Comparison of ENCODE assay signal across 15 cellular contexts in the genomic region with DNA sequence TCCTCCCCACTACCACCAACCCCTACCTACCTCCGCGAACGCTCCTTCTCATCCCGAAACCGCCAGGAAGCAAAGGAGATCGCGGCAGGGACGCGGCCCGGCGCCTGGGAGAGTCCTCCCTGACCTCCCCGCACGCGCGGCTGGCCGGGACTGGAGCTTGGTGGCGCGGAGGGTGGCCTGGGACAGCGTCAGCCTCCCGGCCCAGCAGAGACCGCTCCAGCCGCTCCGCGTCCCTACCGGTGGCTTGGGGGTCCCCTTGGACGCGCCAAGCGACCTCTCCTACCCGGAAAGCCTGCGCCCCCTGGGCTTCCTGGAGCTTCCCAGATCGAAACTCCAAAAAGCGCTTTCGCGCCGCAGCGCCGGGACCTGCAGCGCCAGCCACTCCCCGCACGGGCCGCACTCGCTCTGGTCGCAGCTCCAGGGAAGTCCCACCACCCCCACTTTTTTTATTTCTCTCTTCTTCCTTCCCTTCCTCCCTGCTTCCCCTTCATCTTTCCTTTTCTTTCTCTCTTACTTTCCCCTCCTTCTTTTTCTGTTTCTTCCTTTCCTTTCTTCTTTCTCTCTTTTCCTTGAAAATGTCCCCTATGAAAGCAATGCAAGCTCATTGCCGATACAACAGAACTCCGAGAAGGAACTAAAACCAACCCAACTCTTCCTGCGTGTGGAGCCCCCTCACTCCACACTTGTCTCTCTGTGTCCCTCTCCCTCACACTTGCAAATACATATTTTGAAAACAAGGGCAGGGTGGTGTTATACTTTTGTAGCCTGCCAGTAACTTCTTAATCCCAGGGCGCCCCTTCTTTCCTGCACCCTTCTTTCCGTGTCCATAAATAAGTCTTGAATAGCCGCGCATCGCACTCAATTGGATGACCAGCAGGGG. TPM values are rescaled to one million over a fixed set of nuclear protein-coding genes. Genes with fewer than 3 reads are reported as not detected.
DNase-seq lines count a peak whose midpoint lies in the region; ATAC-seq, FAIRE-seq and TF ChIP-seq lines count a peak whose summit lies in the region.
"Had no signal": no experiment of that assay in that cellular context is flagged by ENCODE, and none has a peak within 500 bp of the region (broad histone marks: within the 10 kb centered on the region; RNA-seq: fewer than 3 reads in every experiment).

No MANE protein-coding gene starts in this region.

- no peak overlapping the region for H4K5ac ChIP-seq in H1 (ENCODE audit: insufficient read length, low read depth, low read length)

- H2AK5ac ChIP-seq in H1 (ENCODE audit: low read depth, low read length): no peak overlapping the region

- peaks cover 6% of the 10 kb centered on the region for H3K36me3 Mint-ChIP-seq in MCF 10A (ENCODE audit: insufficient read depth, unreplicated experiment)

- CTCF ChIA-PET in MCF 10A (lab: Yijun Ruan, JAX) (interaction anchor here (0.5 to 0.9 kb wide), 3 partner anchors 39 to 563 kb away, joined by 3 to 4 read pairs (median 3); no protein-coding TSS in a partner anchor), H1 (lab: Charles Lee; ENCODE audit: partially characterized antibody) (interaction anchor here (0.6 to 1.8 kb wide), 10 partner anchors 13 to 982 kb away, joined by 3 to 9 read pairs (median 3); no protein-coding TSS in a partner anchor)

- H3K23ac ChIP-seq in H1 (ENCODE audit: insufficient read length): no peak overlapping the region

- H3K27me3 Mint-ChIP-seq in MCF 10A (ENCODE audit: insufficient read depth, unreplicated experiment): peaks cover 75% of the 10 kb centered on the region

- H2BK20ac ChIP-seq in H1 (ENCODE audit: low read length): no peak overlapping the region

- H2BK12ac ChIP-seq in H1 (ENCODE audit: low read depth, low read length): no peak overlapping the region

- POLR2A ChIA-PET in MCF 10A (lab: Yijun Ruan, JAX): interaction anchor here (0.6 kb wide), 1 partner anchor 395 kb away, joined by 3 read pairs; no protein-coding TSS in a partner anchor
- POLR2A ChIA-PET in H1 (lab: Charles Lee; ENCODE audit: partially characterized antibody): interaction anchor here (0.6 kb wide), 1 partner anchor 652 kb away, joined by 3 read pairs; no protein-coding TSS in a partner anchor

- intact Hi-C loops in breast epithelium (cut with DNase I; ENCODE audit: low total_unique reads) (no loop called here), MCF 10A (cut with micrococcal nuclease) (no loop called here)

- FAIRE-seq in H1 (lab: Jason Lieb, UNC): no peak
- no peak for FAIRE-seq in H54 (lab: Jason Lieb, UNC)
- FAIRE-seq: G401.6 had no signal

- no peak for ATAC-seq in HG02798 (IDR thresholded peaks at IDR 0.05; ENCODE audit: poor library complexity, unreplicated experiment)

- no peak overlapping the region for H3K9ac ChIP-seq in H1 (replicated peaks in 1 of 4; ENCODE audit: extremely low read depth in 1 of 4, low read depth in 3 of 4, low read length in 3 of 4)

- H2BK120ac ChIP-seq in H1 (replicated peaks; ENCODE audit: low read depth, low read length): no peak overlapping the region

- H3K4me1 Mint-ChIP-seq in MCF 10A (ENCODE audit: insufficient read depth, unreplicated experiment): peaks cover 6% of the 10 kb centered on the region

- H4K20me1 ChIP-seq in H1 (replicated peaks in 1 of 2; ENCODE audit: control insufficient read depth in 1 of 2, insufficient read depth in 2 of 2, low read length in 2 of 2): peaks cover 7 to 18% of the 10 kb centered on the region in 2 experiments

- H3K4me2 ChIP-seq in H1 (ENCODE audit: insufficient read depth in 1 of 2, low read depth in 2 of 2, low read length in 2 of 2): peak overlapping the region; percentile 75 to 94

- H3K4ac ChIP-seq in H1 (replicated peaks; ENCODE audit: insufficient read length, low read depth, low read length): no peak overlapping the region

- H3K9me3 ChIP-seq in breast epithelium: peaks cover 10 to 15% of the 10 kb centered on the region in 2 donors
- peaks cover 9 to 14% of the 10 kb centered on the region in 2 experiments; a peak in 3 of 4 replicates for H3K9me3 ChIP-seq in H1 (ENCODE audit: insufficient read depth in 2 of 2, low read depth in 1 of 2, low read length in 1 of 2)
- H3K9me3 ChIP-seq in mesodermal cell (ENCODE audit: control insufficient read depth, low read length): peaks cover 11% of the 10 kb centered on the region

- H3K9me3 Mint-ChIP-seq in MCF 10A (ENCODE audit: unreplicated experiment): no peaks in the 10 kb centered on the region

- TF ChIP-seq CTCF in breast epithelium (IDR thresholded peaks at IDR 0.05) (no peak), MCF 10A (IDR thresholded peaks at IDR 0.05; ENCODE audit: unreplicated experiment) (no peak), H1 (IDR thresholded peaks at IDR 0.05; ENCODE audit: control extremely low read depth in 1 of 3, insufficient read depth in 1 of 3, low read depth in 1 of 3, low read length in 3 of 3) (no peak)

- H3K4me3 ChIP-seq in breast epithelium (peak overlapping the region in 2 of 3 donors; percentile 25 to 52), H1 (ENCODE audit: extremely low read depth in 1 of 4, insufficient read depth in 2 of 4, low read depth in 3 of 4, low read length in 4 of 4) (peak overlapping the region; percentile 37 to 65 (median 40)), mesodermal cell (ENCODE audit: extremely low read depth, insufficient read depth, low read length, poor library complexity, severe bottlenecking) (peak overlapping the region; percentile 16), urinary bladder (ENCODE audit: low read depth, low read length) (peak overlapping the region; percentile 24)

- H4K91ac ChIP-seq in H1 (replicated peaks; ENCODE audit: insufficient read length, low read length): no peak overlapping the region

- no peak overlapping the region for H3K27ac Mint-ChIP-seq in MCF 10A (ENCODE audit: low read depth, unreplicated experiment)

- TF ChIP-seq EP300 in H1 (IDR thresholded peaks at IDR 0.05; ENCODE audit: borderline replicate concordance in 1 of 2, low read depth in 2 of 2, low read length in 2 of 2): no peak

- no peak overlapping the region for H3K4me3 Mint-ChIP-seq in MCF 10A (ENCODE audit: unreplicated experiment)

- 6% methylated on average over 48 of the region's 51 CpGs; no CpG with 5 or more reads in 1 of the 2 experiments for WGBS in H1 (ENCODE audit: extremely low coverage in 1 of 2, insufficient coverage in 1 of 2, insufficient read length in 1 of 2, insufficient replicate concordance in 2 of 2, low coverage in 1 of 2, low lambda C conversion rate in 2 of 2, missing lambda C conversion rate in 1 of 2), 2 experiments
- 2 to 4% methylated on average over 25 to 40 of the region's 51 CpGs for whole genome bisulfite sequencing in mesodermal cell (ENCODE audit: insufficient coverage in 2 of 2), 2 experiments
- WGBS in urinary bladder: 3% methylated on average over 51 of the region's 51 CpGs

- no peak overlapping the region; the same call in 1 of the 2 replicates for H3K18ac ChIP-seq in H1 (ENCODE audit: extremely low read depth, low read length)

- H2BK15ac ChIP-seq in H1 (ENCODE audit: low read length): no peak overlapping the region

- H3K27ac ChIP-seq in breast epithelium (no peak overlapping the region), H1 (ENCODE audit: low read depth, low read length) (no peak overlapping the region), mesodermal cell (ENCODE audit: low read depth, low read length, severe bottlenecking) (no peak overlapping the region), urinary bladder (ENCODE audit: low read depth) (no peak overlapping the region)

- TF ChIP-seq RAD21 in H1 (IDR thresholded peaks at IDR 0.05 in 1 of 2, conservative IDR thresholded peaks at IDR 0.05 in 1 of 2; ENCODE audit: low read depth in 2 of 2, low read length in 2 of 2): no peak

- H3K23me2 ChIP-seq in H1 (ENCODE audit: low read depth, low read length): peaks cover 14% of the 10 kb centered on the region; the same call in 1 of the 2 replicates

- H2BK5ac ChIP-seq in H1 (ENCODE audit: low read depth, low read length): no peak overlapping the region

- H2AFZ ChIP-seq in H1 (ENCODE audit: low read length): no peak overlapping the region; the same call in 1 of the 2 replicates

- H3K14ac ChIP-seq in H1 (ENCODE audit: insufficient read length): no peak overlapping the region

- H3K27me3 ChIP-seq in breast epithelium: peaks cover 0 to 65% of the 10 kb centered on the region in 2 donors
- peaks cover 69 to 79% (median 76%) of the 10 kb centered on the region in 4 experiments for H3K27me3 ChIP-seq in H1 (replicated peaks in 1 of 4; ENCODE audit: control insufficient read depth in 3 of 4, extremely low read depth in 1 of 4, insufficient read depth in 3 of 4, low read length in 3 of 4)

- no peaks in the 10 kb centered on the region for H3K79me2 ChIP-seq in H1 (ENCODE audit: control insufficient read depth in 1 of 2, insufficient read depth in 2 of 2, low read length in 2 of 2)

- H3K36me3 ChIP-seq in breast epithelium: no peaks in the 10 kb centered on the region
- peaks cover 0 to 14% (median 0%) of the 10 kb centered on the region in 4 experiments; a peak in 1 of 8 replicates for H3K36me3 ChIP-seq in H1 (ENCODE audit: control insufficient read depth in 2 of 4, insufficient read depth in 4 of 4, low read length in 3 of 4)
- no peaks in the 10 kb centered on the region for H3K36me3 ChIP-seq in mesodermal cell (ENCODE audit: control insufficient read depth, insufficient read depth, low read length)
- H3K36me3 ChIP-seq in urinary bladder (ENCODE audit: insufficient read depth): no peaks in the 10 kb centered on the region

- no peaks in the 10 kb centered on the region for H3K4me1 ChIP-seq in breast epithelium
- peaks cover 0 to 12% (median 7%) of the 10 kb centered on the region in 4 experiments; a peak in 6 of 7 replicates for H3K4me1 ChIP-seq in H1 (replicated peaks in 1 of 4; ENCODE audit: control insufficient read depth in 3 of 4, insufficient read depth in 4 of 4, low read length in 3 of 4)
- peaks cover 2% of the 10 kb centered on the region for H3K4me1 ChIP-seq in mesodermal cell (ENCODE audit: control insufficient read depth, insufficient read depth, low read length, poor library complexity, severe bottlenecking)
- H3K4me1 ChIP-seq in urinary bladder (ENCODE audit: insufficient read depth): no peaks in the 10 kb centered on the region

- BruUV-seq in MCF 10A (replicated peaks; lab: Mats Ljungman, UMichigan): no TSS peak

- no peak for DNase-seq in breast epithelium (ENCODE audit: low spot score in 2 of 2)
- DNase-seq in MCF 10A (ENCODE audit: unreplicated experiment): no peak
- DNase-seq in H1 (ENCODE audit: low read depth in 1 of 2, low spot score in 2 of 2): peak in 1 of 2 experiments; percentile 71
- no peak for DNase-seq in H54 (ENCODE audit: insufficient read length, low spot score)
- no peak for DNase-seq in EL
- DNase-seq: activated CD8-positive, alpha-beta memory T cell treated with anti-CD3 and anti-CD28 coated beads, Interleukin-2, amount 50 U/mL, for 48 hours; amygdala; effector memory CD4-positive, alpha-beta T cell; NCI-H2171 had no signal

- TF ChIP-seq POLR2A in breast epithelium (IDR thresholded peaks at IDR 0.05): no peak
- no peak for TF ChIP-seq POLR2A in H1 (IDR thresholded peaks at IDR 0.05; ENCODE audit: control extremely low read depth in 1 of 2, low read depth in 2 of 2, low read length in 2 of 2)
- TF ChIP-seq POLR2A in H54 (IDR thresholded peaks at IDR 0.05; ENCODE audit: low read depth, low read length): no peak

- H4K8ac ChIP-seq in H1 (ENCODE audit: extremely low read depth, insufficient read depth, low read length): no peak overlapping the region; the same call in 1 of the 2 replicates

- H3K79me1 ChIP-seq in H1 (ENCODE audit: low read depth, low read length): no peaks in the 10 kb centered on the region

- no peak overlapping the region for H3K56ac ChIP-seq in H1 (replicated peaks; ENCODE audit: insufficient read length, low read depth, low read length)

RNA-seq across cellular contexts. Expression of a gene that starts 3.8 kb away (rescaled TPM):
- 1 to 10 TPM; 1.3 to 5.1 (median 1.6) TPM for total RNA-seq in breast epithelium
- not detected in 2 replicates for total RNA-seq in MCF 10A (2022)
- 0.19 TPM in 2 replicates for total RNA-seq in H1 (2021; fragmentation: NEBNext Ultra II Directional; extraction: Animal tissue kit (Norgen Biotek cat#: 25700))
- polyA plus RNA-seq in H1 (2011; rRNA removed): 0.17 and 0.33 TPM in 2 replicates
- 0.41 TPM for polyA plus RNA-seq in H1 (2011; cell fraction: cytosol; rRNA removed)
- 0.80 TPM for polyA plus RNA-seq in H1 (2011; cell fraction: nucleus; rRNA removed)
- polyA plus RNA-seq in H1 (2012, experiment 1 of 2): 0.13 to 0.27 TPM (median 0.20 TPM) in 4 replicates
- 0.29 TPM for polyA plus RNA-seq in H1 (2012, experiment 2 of 2)
- polyA plus RNA-seq in H1 (2013, experiment 1 of 2): 0.06 TPM
- 0.26 TPM for polyA plus RNA-seq in H1 (2013, experiment 2 of 2)
- polyA minus RNA-seq in H1 (2011; rRNA and poly(A)+ RNA removed): 0.46 and 1.3 TPM in 2 replicates
- not detected for polyA minus RNA-seq in H1 (2011; cell fraction: cytosol; rRNA and poly(A)+ RNA removed)
- 7.1 TPM for polyA minus RNA-seq in H1 (2011; cell fraction: nucleus; rRNA and poly(A)+ RNA removed)
- 4.5 TPM for polyA plus RNA-seq in mesodermal cell (2013, experiment 1 of 2)
- 3.7 TPM for polyA plus RNA-seq in mesodermal cell (2013, experiment 2 of 2)
- 1.8 TPM for total RNA-seq in urinary bladder
- polyA plus RNA-seq in urinary bladder: 14.1 TPM
- total RNA-seq: glomerular endothelial cell, M059J had no signal
